Comparison of ENCODE assay signal across 20 cellular contexts in genomic region chr9:95062601-95063065, GRCh38.
A peak's percentile ranks its signal among the peaks of the same experiment; 100 is the strongest.
DNase-seq lines count a peak whose midpoint lies in the region; ATAC-seq and TF ChIP-seq lines count a peak whose summit lies in the region.
"Had no signal": no experiment of that assay in that cellular context is flagged by ENCODE, and none has a peak within 500 bp of the region (broad histone marks: within the 10 kb centered on the region; RNA-seq: fewer than 3 reads in every experiment).

No MANE protein-coding gene starts in this region.

- peaks cover 0 to 100% of the 10 kb centered on the region in 2 donors for H3K4me1 ChIP-seq in right atrium auricular region
- H3K4me1 ChIP-seq in gastrocnemius medialis, result peaks cover 100% of the 10 kb centered on the region in 2 donors
- peaks cover 0 to 42% of the 10 kb centered on the region in 2 donors for H3K4me1 ChIP-seq in thyroid gland
- H3K4me1 ChIP-seq: colonic mucosa had no signal

- TF ChIP-seq POLR2A in gastrocnemius medialis (IDR thresholded peaks at IDR 0.05) (no peak), thyroid gland (IDR thresholded peaks at IDR 0.05) (no peak)

- WGBS in thyroid gland, 2 donors, result 85 to 86% methylated on average over 6 to 7 of the region's 7 CpGs

- H3K9me3 ChIP-seq in right atrium auricular region (no peaks in the 10 kb centered on the region), gastrocnemius medialis (no peaks in the 10 kb centered on the region), thyroid gland (no peaks in the 10 kb centered on the region)
- H3K9me3 ChIP-seq: colonic mucosa had no signal

- H3K4me3 ChIP-seq in right atrium auricular region (no peak overlapping the region), gastrocnemius medialis (peak overlapping the region in 1 of 4 donors; percentile 5), thyroid gland (replicated peaks in 1 of 3) (no peak overlapping the region)
- H3K4me3 ChIP-seq: colonic mucosa had no signal

- ATAC-seq in Right ventricle myocardium inferior (peak; percentile 24), gastrocnemius medialis (peak in 1 of 2 donors; percentile 12), HG03439 (IDR thresholded peaks at IDR 0.05; ENCODE audit: unreplicated experiment) (no peak)

- intact Hi-C loops in Right ventricle myocardium inferior (cut with DNase I), result no loop called here
- intact Hi-C loops in cardiac septum (cut with DNase I), result no loop called here
- intact Hi-C loops in gastrocnemius medialis (cut with DNase I; ENCODE audit: low total_unique reads), result no loop called here
- intact Hi-C loops in thyroid gland (cut with DNase I), result no loop called here

- DNase-seq in Right ventricle myocardium inferior (ENCODE audit: missing footprints) (no peak), cardiac septum (ENCODE audit: low spot score) (no peak), right atrium auricular region (ENCODE audit: low spot score) (no peak), gastrocnemius medialis (no peak), NOMO-1 treated with DMSO at 0.1 percent for 48 hours (lab: John Stamatoyannopoulos, UW; ENCODE audit: unreplicated experiment) (no peak), thyroid gland (no peak), GM10266 (ENCODE audit: extremely low spot score) (no peak)
- DNase-seq: 8988T; activated CD4-positive, alpha-beta T cell treated with anti-CD3 and anti-CD28 coated beads for 4 hours; activated gamma-delta T cell treated with Interleukin-2 at 50 U/mL for 16 hours; amniotic stem cell; colonic mucosa; DMS153; KG1; mesenchymal stem cell; NCI-H82; nephron progenitor cell; stimulated activated CD4-positive, alpha-beta T cell treated with anti-CD3 and anti-CD28 coated beads, Interleukin-2, amount 100 ng/mL, for 24 hours had no signal

- in situ Hi-C loops in gastrocnemius medialis (cut with MboI; ENCODE audit: low sequenced_read_pairs in 4 of 4), result no loop called here

- TF ChIP-seq CTCF in right atrium auricular region (IDR thresholded peaks at IDR 0.05) (no peak), gastrocnemius medialis (IDR thresholded peaks at IDR 0.05 in 4 of 5, conservative IDR thresholded peaks at IDR 0.05 in 1 of 5) (no peak), thyroid gland (IDR thresholded peaks at IDR 0.05) (no peak), GM10266 (IDR thresholded peaks at IDR 0.05; ENCODE audit: control insufficient read depth, insufficient read depth, low read depth, missing control alignments) (no peak)

- H3K36me3 ChIP-seq in right atrium auricular region (peaks cover 69% of the 10 kb centered on the region), gastrocnemius medialis (peaks cover 0 to 15% of the 10 kb centered on the region in 2 donors), thyroid gland (peaks cover 9 to 25% of the 10 kb centered on the region in 2 donors)
- H3K36me3 ChIP-seq: colonic mucosa had no signal

- H3K27ac ChIP-seq in right atrium auricular region, result peak overlapping the region; percentile 75
- H3K27ac ChIP-seq in gastrocnemius medialis, result peak overlapping the region; percentile 85 to 96 (median 91)
- H3K27ac ChIP-seq in thyroid gland, result peak overlapping the region in 1 of 3 donors; percentile 21
- H3K27ac ChIP-seq: C4-2B, colonic mucosa had no signal

- H3K27me3 ChIP-seq in right atrium auricular region, result no peaks in the 10 kb centered on the region
- H3K27me3 ChIP-seq in gastrocnemius medialis, result no peaks in the 10 kb centered on the region
- no peaks in the 10 kb centered on the region for H3K27me3 ChIP-seq in thyroid gland
- H3K27me3 ChIP-seq: colonic mucosa had no signal
